In the genomic region with DNA sequence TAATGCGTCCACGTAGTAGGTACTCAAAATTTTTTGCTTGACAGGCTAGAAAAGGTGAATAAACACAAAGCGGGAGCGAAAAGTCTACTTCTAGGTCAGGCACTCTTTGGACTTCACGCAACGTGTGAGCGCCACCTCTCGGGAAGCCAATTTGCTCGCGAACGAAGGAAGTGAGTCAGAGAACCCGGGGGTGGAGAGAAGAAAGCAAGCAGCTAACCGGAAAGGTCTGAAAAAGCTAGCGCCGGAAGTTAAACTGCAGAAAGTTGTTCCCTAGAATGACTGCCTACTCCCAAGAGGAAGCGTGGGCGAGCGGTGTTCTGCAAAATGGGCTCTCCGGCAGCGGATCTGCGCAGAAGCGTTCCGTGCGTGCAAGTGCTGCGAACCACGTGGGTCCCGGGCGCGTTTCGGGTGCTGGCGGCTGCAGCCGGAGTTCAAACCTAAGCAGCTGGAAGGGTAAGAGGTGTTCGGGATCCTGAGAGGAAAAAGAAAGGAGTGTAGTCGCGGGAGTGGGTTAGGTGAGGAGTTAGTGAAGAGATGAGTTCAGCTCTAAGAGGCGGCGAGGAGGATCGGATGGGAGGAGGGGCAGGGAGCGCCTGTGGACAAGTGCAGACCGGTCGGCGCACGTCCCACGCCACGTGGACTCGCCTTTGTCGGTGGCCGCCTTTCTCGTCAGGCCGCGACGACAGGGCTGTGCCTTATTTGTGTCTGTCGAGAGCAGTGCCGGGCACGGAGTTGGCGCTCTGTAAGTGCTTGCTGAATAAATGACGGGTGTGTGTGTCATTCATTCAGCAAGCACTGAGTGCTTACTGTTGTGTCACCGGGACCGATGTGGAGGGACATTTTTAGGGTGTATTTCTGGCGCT, we compare ENCODE assay signal across 1 cellular context.
A peak's percentile ranks its signal among the peaks of the same experiment; 100 is the strongest.
TF ChIP-seq lines count a peak whose summit lies in the region.

A gene (plus strand): TSS at position 350 of the 863 bp plus-strand sequence. CDS start 2,096 bp downstream, outside the sequence.

TF ChIP-seq in HepG2, 621 proteins besides CTCF, POLR2A, EP300 and RAD21 (continued from another document and continues in another):
- TF ChIP-seq, protein P1, sequence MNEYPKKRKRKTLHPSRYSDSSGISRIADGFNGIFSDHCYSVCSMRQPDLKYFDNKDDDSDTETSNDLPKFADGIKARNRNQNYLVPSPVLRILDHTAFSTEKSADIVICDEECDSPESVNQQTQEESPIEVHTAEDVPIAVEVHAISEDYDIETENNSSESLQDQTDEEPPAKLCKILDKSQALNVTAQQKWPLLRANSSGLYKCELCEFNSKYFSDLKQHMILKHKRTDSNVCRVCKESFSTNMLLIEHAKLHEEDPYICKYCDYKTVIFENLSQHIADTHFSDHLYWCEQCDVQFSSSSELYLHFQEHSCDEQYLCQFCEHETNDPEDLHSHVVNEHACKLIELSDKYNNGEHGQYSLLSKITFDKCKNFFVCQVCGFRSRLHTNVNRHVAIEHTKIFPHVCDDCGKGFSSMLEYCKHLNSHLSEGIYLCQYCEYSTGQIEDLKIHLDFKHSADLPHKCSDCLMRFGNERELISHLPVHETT (CRISPR knock-in tag; conservative IDR thresholded peaks at IDR 0.05): peak; percentile 99
- TF ChIP-seq NRL (CRISPR knock-in tag; IDR thresholded peaks at IDR 0.05; ENCODE audit: borderline replicate concordance) (peak; percentile 98), MAFG (CRISPR knock-in tag; IDR thresholded peaks at IDR 0.05) (no peak), SRSF4 (IDR thresholded peaks at IDR 0.05; ENCODE audit: low read depth, low read length, poor library complexity, severe bottlenecking) (no peak), PRPF4 (IDR thresholded peaks at IDR 0.05; ENCODE audit: low read depth, low read length, poor library complexity, severe bottlenecking) (peak; percentile 68), RNF2 (conservative IDR thresholded peaks at IDR 0.05; ENCODE audit: low read depth) (peak; percentile 79; the same call in 1 of the 2 replicates), ATAD3A (CRISPR knock-in tag; IDR thresholded peaks at IDR 0.05) (0 out of 2 replicates have a peak, but pooled peaks have one; percentile 24), SOX6 (IDR thresholded peaks at IDR 0.05) (no peak), SOX6 (CRISPR knock-in tag; IDR thresholded peaks at IDR 0.05) (peak; percentile 90), ZFY (CRISPR knock-in tag; IDR thresholded peaks at IDR 0.05) (peak; percentile 84), ZNF563 (CRISPR knock-in tag; IDR thresholded peaks at IDR 0.05) (peak; percentile 97), ELF1 (CRISPR knock-in tag; IDR thresholded peaks at IDR 0.05) (peak; percentile 91), HOXA9 (CRISPR knock-in tag; IDR thresholded peaks at IDR 0.05; ENCODE audit: borderline replicate concordance) (no peak; the same call in 1 of the 2 replicates), ZNF205 (CRISPR knock-in tag; IDR thresholded peaks at IDR 0.05) (peak; percentile 96), ZNF326 (CRISPR knock-in tag; IDR thresholded peaks at IDR 0.05; ENCODE audit: borderline replicate concordance) (peak; percentile 30; the same call in 1 of the 2 replicates), JDP2 (CRISPR knock-in tag; IDR thresholded peaks at IDR 0.05; ENCODE audit: borderline replicate concordance) (no peak), ZNF589 (CRISPR knock-in tag; conservative IDR thresholded peaks at IDR 0.05) (peak; percentile 95; the same call in 1 of the 2 replicates), RELA (CRISPR knock-in tag; IDR thresholded peaks at IDR 0.05) (peak; percentile 90), FLYWCH1 (CRISPR knock-in tag; IDR thresholded peaks at IDR 0.05) (peak; percentile 94; the same call in 1 of the 2 replicates), ZNF207 (IDR thresholded peaks at IDR 0.05; ENCODE audit: borderline replicate concordance) (0 out of 2 replicates have a peak, but pooled peaks have one; percentile 14)
- TF ChIP-seq, protein P2, sequence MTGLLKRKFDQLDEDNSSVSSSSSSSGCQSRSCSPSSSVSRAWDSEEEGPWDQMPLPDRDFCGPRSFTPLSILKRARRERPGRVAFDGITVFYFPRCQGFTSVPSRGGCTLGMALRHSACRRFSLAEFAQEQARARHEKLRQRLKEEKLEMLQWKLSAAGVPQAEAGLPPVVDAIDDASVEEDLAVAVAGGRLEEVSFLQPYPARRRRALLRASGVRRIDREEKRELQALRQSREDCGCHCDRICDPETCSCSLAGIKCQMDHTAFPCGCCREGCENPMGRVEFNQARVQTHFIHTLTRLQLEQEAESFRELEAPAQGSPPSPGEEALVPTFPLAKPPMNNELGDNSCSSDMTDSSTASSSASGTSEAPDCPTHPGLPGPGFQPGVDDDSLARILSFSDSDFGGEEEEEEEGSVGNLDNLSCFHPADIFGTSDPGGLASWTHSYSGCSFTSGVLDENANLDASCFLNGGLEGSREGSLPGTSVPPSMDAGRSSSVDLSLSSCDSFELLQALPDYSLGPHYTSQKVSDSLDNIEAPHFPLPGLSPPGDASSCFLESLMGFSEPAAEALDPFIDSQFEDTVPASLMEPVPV (CRISPR knock-in tag; IDR thresholded peaks at IDR 0.05): peak; percentile 88
- TF ChIP-seq, protein P3, sequence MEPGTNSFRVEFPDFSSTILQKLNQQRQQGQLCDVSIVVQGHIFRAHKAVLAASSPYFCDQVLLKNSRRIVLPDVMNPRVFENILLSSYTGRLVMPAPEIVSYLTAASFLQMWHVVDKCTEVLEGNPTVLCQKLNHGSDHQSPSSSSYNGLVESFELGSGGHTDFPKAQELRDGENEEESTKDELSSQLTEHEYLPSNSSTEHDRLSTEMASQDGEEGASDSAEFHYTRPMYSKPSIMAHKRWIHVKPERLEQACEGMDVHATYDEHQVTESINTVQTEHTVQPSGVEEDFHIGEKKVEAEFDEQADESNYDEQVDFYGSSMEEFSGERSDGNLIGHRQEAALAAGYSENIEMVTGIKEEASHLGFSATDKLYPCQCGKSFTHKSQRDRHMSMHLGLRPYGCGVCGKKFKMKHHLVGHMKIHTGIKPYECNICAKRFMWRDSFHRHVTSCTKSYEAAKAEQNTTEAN (CRISPR knock-in tag; conservative IDR thresholded peaks at IDR 0.05): peak; percentile 84
- TF ChIP-seq, protein P4, sequence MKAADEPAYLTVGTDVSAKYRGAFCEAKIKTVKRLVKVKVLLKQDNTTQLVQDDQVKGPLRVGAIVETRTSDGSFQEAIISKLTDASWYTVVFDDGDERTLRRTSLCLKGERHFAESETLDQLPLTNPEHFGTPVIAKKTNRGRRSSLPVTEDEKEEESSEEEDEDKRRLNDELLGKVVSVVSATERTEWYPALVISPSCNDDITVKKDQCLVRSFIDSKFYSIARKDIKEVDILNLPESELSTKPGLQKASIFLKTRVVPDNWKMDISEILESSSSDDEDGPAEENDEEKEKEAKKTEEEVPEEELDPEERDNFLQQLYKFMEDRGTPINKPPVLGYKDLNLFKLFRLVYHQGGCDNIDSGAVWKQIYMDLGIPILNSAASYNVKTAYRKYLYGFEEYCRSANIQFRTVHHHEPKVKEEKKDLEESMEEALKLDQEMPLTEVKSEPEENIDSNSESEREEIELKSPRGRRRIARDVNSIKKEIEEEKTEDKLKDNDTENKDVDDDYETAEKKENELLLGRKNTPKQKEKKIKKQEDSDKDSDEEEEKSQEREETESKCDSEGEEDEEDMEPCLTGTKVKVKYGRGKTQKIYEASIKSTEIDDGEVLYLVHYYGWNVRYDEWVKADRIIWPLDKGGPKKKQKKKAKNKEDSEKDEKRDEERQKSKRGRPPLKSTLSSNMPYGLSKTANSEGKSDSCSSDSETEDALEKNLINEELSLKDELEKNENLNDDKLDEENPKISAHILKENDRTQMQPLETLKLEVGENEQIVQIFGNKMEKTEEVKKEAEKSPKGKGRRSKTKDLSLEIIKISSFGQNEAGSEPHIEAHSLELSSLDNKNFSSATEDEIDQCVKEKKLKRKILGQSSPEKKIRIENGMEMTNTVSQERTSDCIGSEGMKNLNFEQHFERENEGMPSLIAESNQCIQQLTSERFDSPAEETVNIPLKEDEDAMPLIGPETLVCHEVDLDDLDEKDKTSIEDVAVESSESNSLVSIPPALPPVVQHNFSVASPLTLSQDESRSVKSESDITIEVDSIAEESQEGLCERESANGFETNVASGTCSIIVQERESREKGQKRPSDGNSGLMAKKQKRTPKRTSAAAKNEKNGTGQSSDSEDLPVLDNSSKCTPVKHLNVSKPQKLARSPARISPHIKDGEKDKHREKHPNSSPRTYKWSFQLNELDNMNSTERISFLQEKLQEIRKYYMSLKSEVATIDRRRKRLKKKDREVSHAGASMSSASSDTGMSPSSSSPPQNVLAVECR (CRISPR knock-in tag; IDR thresholded peaks at IDR 0.05; ENCODE audit: borderline replicate concordance): peak; percentile 100
- TF ChIP-seq, protein P5, sequence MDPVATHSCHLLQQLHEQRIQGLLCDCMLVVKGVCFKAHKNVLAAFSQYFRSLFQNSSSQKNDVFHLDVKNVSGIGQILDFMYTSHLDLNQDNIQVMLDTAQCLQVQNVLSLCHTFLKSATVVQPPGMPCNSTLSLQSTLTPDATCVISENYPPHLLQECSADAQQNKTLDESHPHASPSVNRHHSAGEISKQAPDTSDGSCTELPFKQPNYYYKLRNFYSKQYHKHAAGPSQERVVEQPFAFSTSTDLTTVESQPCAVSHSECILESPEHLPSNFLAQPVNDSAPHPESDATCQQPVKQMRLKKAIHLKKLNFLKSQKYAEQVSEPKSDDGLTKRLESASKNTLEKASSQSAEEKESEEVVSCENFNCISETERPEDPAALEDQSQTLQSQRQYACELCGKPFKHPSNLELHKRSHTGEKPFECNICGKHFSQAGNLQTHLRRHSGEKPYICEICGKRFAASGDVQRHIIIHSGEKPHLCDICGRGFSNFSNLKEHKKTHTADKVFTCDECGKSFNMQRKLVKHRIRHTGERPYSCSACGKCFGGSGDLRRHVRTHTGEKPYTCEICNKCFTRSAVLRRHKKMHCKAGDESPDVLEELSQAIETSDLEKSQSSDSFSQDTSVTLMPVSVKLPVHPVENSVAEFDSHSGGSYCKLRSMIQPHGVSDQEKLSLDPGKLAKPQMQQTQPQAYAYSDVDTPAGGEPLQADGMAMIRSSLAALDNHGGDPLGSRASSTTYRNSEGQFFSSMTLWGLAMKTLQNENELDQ (CRISPR knock-in tag; IDR thresholded peaks at IDR 0.05; ENCODE audit: borderline replicate concordance): peak; percentile 95; the same call in 1 of the 2 replicates
- TF ChIP-seq, protein P6, sequence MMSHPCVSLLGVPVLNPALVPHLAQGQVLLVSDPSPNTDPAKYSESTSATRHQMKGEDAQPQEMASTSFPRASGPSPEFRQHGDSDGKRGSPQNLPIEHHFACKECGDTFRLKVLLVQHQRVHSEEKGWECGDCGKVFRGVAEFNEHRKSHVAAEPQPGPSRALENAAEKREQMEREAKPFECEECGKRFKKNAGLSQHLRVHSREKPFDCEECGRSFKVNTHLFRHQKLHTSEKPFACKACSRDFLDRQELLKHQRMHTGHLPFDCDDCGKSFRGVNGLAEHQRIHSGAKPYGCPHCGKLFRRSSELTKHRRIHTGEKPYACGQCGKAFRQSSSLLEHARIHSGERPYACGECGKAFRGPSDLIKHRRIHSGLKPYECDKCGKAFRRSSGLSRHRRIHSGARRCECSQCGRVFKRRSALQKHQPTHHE (CRISPR knock-in tag; IDR thresholded peaks at IDR 0.05; ENCODE audit: borderline replicate concordance): peak; percentile 99
- TF ChIP-seq, protein P7, sequence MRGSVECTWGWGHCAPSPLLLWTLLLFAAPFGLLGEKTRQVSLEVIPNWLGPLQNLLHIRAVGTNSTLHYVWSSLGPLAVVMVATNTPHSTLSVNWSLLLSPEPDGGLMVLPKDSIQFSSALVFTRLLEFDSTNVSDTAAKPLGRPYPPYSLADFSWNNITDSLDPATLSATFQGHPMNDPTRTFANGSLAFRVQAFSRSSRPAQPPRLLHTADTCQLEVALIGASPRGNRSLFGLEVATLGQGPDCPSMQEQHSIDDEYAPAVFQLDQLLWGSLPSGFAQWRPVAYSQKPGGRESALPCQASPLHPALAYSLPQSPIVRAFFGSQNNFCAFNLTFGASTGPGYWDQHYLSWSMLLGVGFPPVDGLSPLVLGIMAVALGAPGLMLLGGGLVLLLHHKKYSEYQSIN (CRISPR knock-in tag; IDR thresholded peaks at IDR 0.05; ENCODE audit: borderline replicate concordance): no peak; the same call in 1 of the 2 replicates
- TF ChIP-seq, protein P8, sequence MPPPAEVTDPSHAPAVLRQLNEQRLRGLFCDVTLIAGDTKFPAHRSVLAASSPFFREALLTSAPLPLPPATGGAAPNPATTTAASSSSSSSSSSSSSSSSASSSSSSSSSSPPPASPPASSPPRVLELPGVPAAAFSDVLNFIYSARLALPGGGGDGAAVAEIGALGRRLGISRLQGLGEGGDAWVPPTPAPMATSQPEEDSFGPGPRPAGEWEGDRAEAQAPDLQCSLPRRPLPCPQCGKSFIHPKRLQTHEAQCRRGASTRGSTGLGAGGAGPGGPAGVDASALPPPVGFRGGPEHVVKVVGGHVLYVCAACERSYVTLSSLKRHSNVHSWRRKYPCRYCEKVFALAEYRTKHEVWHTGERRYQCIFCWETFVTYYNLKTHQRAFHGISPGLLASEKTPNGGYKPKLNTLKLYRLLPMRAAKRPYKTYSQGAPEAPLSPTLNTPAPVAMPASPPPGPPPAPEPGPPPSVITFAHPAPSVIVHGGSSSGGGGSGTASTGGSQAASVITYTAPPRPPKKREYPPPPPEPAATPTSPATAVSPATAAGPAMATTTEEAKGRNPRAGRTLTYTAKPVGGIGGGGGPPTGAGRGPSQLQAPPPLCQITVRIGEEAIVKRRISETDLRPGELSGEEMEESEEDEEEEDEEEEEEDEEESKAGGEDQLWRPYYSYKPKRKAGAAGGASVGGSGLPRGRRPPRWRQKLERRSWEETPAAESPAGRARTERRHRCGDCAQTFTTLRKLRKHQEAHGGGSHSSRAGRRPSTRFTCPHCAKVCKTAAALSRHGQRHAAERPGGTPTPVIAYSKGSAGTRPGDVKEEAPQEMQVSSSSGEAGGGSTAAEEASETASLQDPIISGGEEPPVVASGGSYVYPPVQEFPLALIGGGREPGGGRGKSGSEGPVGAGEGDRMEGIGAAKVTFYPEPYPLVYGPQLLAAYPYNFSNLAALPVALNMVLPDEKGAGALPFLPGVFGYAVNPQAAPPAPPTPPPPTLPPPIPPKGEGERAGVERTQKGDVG (CRISPR knock-in tag; IDR thresholded peaks at IDR 0.05; ENCODE audit: borderline replicate concordance): peak; percentile 98; the same call in 1 of the 2 replicates
